Comparison of ENCODE assay signal across 36 cellular contexts in the genomic region with DNA sequence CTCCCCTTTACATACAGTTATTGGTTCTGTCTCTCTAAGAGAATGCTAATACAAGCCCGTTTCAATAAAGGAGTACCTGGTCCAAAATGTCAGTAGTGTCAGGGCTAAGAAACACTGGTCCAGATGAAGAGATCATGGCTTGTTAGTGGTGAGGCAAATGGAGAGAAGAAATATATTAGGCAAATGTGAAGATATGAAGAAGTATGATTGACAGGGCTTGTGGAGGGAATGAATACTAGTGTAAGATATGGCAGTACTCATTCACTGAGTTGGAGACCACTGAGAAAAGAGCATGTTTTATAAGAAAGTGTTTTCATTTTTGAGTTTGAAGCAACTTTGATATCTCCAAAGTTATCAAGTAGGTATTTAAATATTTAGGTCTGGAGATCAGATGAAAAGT.
DNase-seq lines count a peak whose midpoint lies in the region; ATAC-seq, FAIRE-seq and TF ChIP-seq lines count a peak whose summit lies in the region.
"Had no signal": no experiment of that assay in that cellular context is flagged by ENCODE, and none has a peak within 500 bp of the region (broad histone marks: within the 10 kb centered on the region; RNA-seq: fewer than 3 reads in every experiment).

No MANE protein-coding gene starts in this region.

- H3K4me3 ChIP-seq in GM12878 (no peak overlapping the region), K562 (no peak overlapping the region)
- H3K4me3 ChIP-seq: A549; BLaER1; BLaER1 treated with 17β-estradiol and CSF1 and Interleukin-3, amounts not matched to agents 10 nM and 100 nM had no signal

- SMC1A ChIA-PET in GM12878 (lab: Charles Lee; ENCODE audit: uncharacterized antibody, unreplicated experiment): no interaction called here

- peaks cover 3% of the 10 kb centered on the region; the same call in 1 of the 2 replicates for H3K4me1 ChIP-seq in GM12878 (ENCODE audit: control insufficient read depth, insufficient read depth, low read length)
- no peaks in the 10 kb centered on the region for H3K4me1 ChIP-seq in K562 (replicated peaks in 1 of 2; ENCODE audit: control insufficient read depth in 2 of 2, insufficient read depth in 2 of 2, low read length in 2 of 2)
- H3K4me1 ChIP-seq: A549, BE2C, BLaER1, Caco-2 had no signal

- FAIRE-seq in GM12878 (lab: Jason Lieb, UNC) (peak; percentile 47), K562 (lab: Jason Lieb, UNC) (no peak)
- FAIRE-seq: A204.1, A549 had no signal

- peak overlapping the region; percentile 1 for H3K27ac Mint-ChIP-seq in stimulated activated memory B cell treated with anti-CD40 and anti-IgM and Interleukin-4, amounts not matched to agents 10 μg/mL and 1 μg/mL and 100 μg/mL, for 72 hours
- no peak overlapping the region for H3K27ac Mint-ChIP-seq in activated T-helper 2 cell treated with anti-CD3 and anti-CD28 coated beads, Interferon-gamma antibody, Interleukin-2, Interleukin-4, amounts not matched to agents 10 μg/mL and 5 μg/mL and 100 μg/mL, durations not matched to agents 14 hours and 24 hours and 36 hours
- no peak overlapping the region for H3K27ac Mint-ChIP-seq in nephron progenitor cell
- H3K27ac Mint-ChIP-seq: B cell; CD4-positive, alpha-beta T cell; CD4-positive, CD25-positive, alpha-beta regulatory T cell; CD8-positive, alpha-beta memory T cell; CD8-positive, alpha-beta T cell had no signal

- H3K9me3 ChIP-seq in GM12878 (replicated peaks; ENCODE audit: control insufficient read depth, insufficient read depth, low read length): peaks cover 3% of the 10 kb centered on the region; the same call in 1 of the 3 replicates
- peaks cover 4% of the 10 kb centered on the region for H3K9me3 ChIP-seq in K562 (replicated peaks; ENCODE audit: control insufficient read depth, insufficient read depth, low read depth, low read length)
- H3K9me3 ChIP-seq: A549, BE2C, BLaER1, Caco-2 had no signal

- CTCF ChIA-PET in HEK293T (lab: Yijun Ruan, JAX): no interaction called here
- CTCF ChIA-PET in GM12878 (lab: Yijun Ruan, JAX): no interaction called here
- CTCF ChIA-PET in K562 (lab: Yijun Ruan, JAX; ENCODE audit: low intra/inter-chr PET ratio): no interaction called here

- H3K27me3 ChIP-seq in GM12878 (replicated peaks in 1 of 2; ENCODE audit: control insufficient read depth in 2 of 2, insufficient read depth in 2 of 2, low read length in 1 of 2) (no peaks in the 10 kb centered on the region), K562 (ENCODE audit: control insufficient read depth in 2 of 2, insufficient read depth in 2 of 2, low read length in 2 of 2) (no peaks in the 10 kb centered on the region)
- H3K27me3 ChIP-seq: BE2C; BLaER1; BLaER1 treated with 17β-estradiol and CSF1 and Interleukin-3, amounts not matched to agents 10 nM and 100 nM had no signal

- ATAC-seq in GM12878 (no peak), K562 (no peak), GM21619 (IDR thresholded peaks at IDR 0.05; ENCODE audit: unreplicated experiment) (no peak)
- no peak for ATAC-seq in stimulated activated memory B cell treated with anti-CD40 and anti-IgM and Interleukin-4, amounts not matched to agents 10 μg/mL and 1 μg/mL and 100 μg/mL, for 72 hours
- ATAC-seq: A549; CD8-positive, alpha-beta T cell had no signal

- no peak for DNase-seq in HEK293T (ENCODE audit: extremely low spot score)
- DNase-seq in GM12878 (ENCODE audit: low read depth, low spot score): no peak
- no peak for DNase-seq in K562 (ENCODE audit: extremely low read depth in 1 of 4, low spot score in 3 of 4)
- no peak for DNase-seq in activated T-helper 2 cell treated with anti-CD3 and anti-CD28 coated beads, Interferon-gamma antibody, Interleukin-2, Interleukin-4, amounts not matched to agents 10 μg/mL and 5 μg/mL and 100 μg/mL, durations not matched to agents 14 hours and 24 hours and 36 hours (ENCODE audit: low spot score)
- no peak for DNase-seq in nephron progenitor cell
- DNase-seq in T1000 (lab: John Stamatoyannopoulos, UW): no peak
- DNase-seq: 8988T; ACHN; AML-193; BE2C; C1 segment of cervical spinal cord; Caco-2; Calu3; CD4-positive, alpha-beta memory T cell; CD4-positive, alpha-beta T cell; CD4-positive, CD25-positive, alpha-beta regulatory T cell; CD8-positive, alpha-beta memory T cell; CD8-positive, alpha-beta T cell; COR-L47; DMS 273 treated with DMSO at 0.1 percent for 48 hours; DMS153; DMS53; DMS79; DMS79 treated with DMSO at 0.1 percent for 48 hours; DND-41; EL had no signal

- H4K20me1 ChIP-seq in GM12878 (ENCODE audit: control insufficient read depth, insufficient read depth): no peaks in the 10 kb centered on the region
- H4K20me1 ChIP-seq in K562 (replicated peaks; ENCODE audit: control insufficient read depth, insufficient read depth, low read length): no peaks in the 10 kb centered on the region
- H4K20me1 ChIP-seq: BLaER1; BLaER1 treated with 17β-estradiol and CSF1 and Interleukin-3, amounts not matched to agents 10 nM and 100 nM had no signal

- no peak overlapping the region for H3K27ac ChIP-seq in GM12878 (ENCODE audit: control insufficient read depth, insufficient read depth)
- H3K27ac ChIP-seq in K562 (ENCODE audit: extremely low read depth, low read depth, low read length): no peak overlapping the region
- H3K27ac ChIP-seq: 22Rv1; A549; BLaER1; BLaER1 treated with 17β-estradiol and CSF1 and Interleukin-3, amounts not matched to agents 10 nM and 100 nM; C4-2B had no signal

- TF ChIP-seq EP300 in GM12878 (IDR thresholded peaks at IDR 0.05; ENCODE audit: borderline replicate concordance in 1 of 2, control insufficient read depth in 1 of 2, low read depth in 2 of 2, low read length in 2 of 2) (no peak), K562 (IDR thresholded peaks at IDR 0.05; ENCODE audit: low read length) (no peak)

- H3K36me3 ChIP-seq in GM12878 (ENCODE audit: control insufficient read depth in 2 of 2, insufficient read depth in 2 of 2, low read length in 1 of 2): no peaks in the 10 kb centered on the region
- no peaks in the 10 kb centered on the region for H3K36me3 ChIP-seq in K562 (ENCODE audit: control insufficient read depth, insufficient read depth, low read length)
- H3K36me3 ChIP-seq: BE2C; BLaER1; BLaER1 treated with 17β-estradiol and CSF1 and Interleukin-3, amounts not matched to agents 10 nM and 100 nM had no signal

- no peaks in the 10 kb centered on the region for H3K9me3 Mint-ChIP-seq in stimulated activated memory B cell treated with anti-CD40 and anti-IgM and Interleukin-4, amounts not matched to agents 10 μg/mL and 1 μg/mL and 100 μg/mL, for 72 hours
- no peaks in the 10 kb centered on the region for H3K9me3 Mint-ChIP-seq in activated T-helper 2 cell treated with anti-CD3 and anti-CD28 coated beads, Interferon-gamma antibody, Interleukin-2, Interleukin-4, amounts not matched to agents 10 μg/mL and 5 μg/mL and 100 μg/mL, durations not matched to agents 14 hours and 24 hours and 36 hours
- no peaks in the 10 kb centered on the region for H3K9me3 Mint-ChIP-seq in nephron progenitor cell
- H3K9me3 Mint-ChIP-seq: CD4-positive, alpha-beta T cell; CD8-positive, alpha-beta T cell had no signal

- no peak for TF ChIP-seq RAD21 in GM12878 (IDR thresholded peaks at IDR 0.05; ENCODE audit: insufficient read depth, low read depth, low read length)
- TF ChIP-seq RAD21 in K562 (CRISPR knock-in tag; conservative IDR thresholded peaks at IDR 0.05 in 1 of 2, IDR thresholded peaks at IDR 0.05 in 1 of 2): no peak

- RAD21 ChIA-PET in GM12878 (lab: Charles Lee; ENCODE audit: unreplicated experiment): no interaction called here

- intact Hi-C loops in GM12878 (cut with micrococcal nuclease; ENCODE audit: unreplicated experiment): no loop called here
- intact Hi-C loops in K562 (cut with micrococcal nuclease): no loop called here
- intact Hi-C loops in activated T-helper 2 cell treated with anti-CD3 and anti-CD28 coated beads, Interferon-gamma antibody, Interleukin-2, Interleukin-4, amounts not matched to agents 10 μg/mL and 5 μg/mL and 100 μg/mL, durations not matched to agents 14 hours and 24 hours and 36 hours (cut with micrococcal nuclease): no loop called here

- in situ Hi-C loops in GM12878 (cut with MboI): no loop called here
- in situ Hi-C loops in K562 (cut with MboI): no loop called here

- TF ChIP-seq POLR2A in GM12878 (IDR thresholded peaks at IDR 0.05; ENCODE audit: low read depth, low read length) (no peak), K562 (conservative IDR thresholded peaks at IDR 0.05) (no peak)

- no peaks in the 10 kb centered on the region for H3K9me1 ChIP-seq in K562 (ENCODE audit: control insufficient read depth, insufficient read depth, low read length)

- H3K4me2 ChIP-seq in GM12878 (ENCODE audit: control insufficient read depth, insufficient read depth) (no peak overlapping the region), K562 (ENCODE audit: insufficient read depth, low read length) (no peak overlapping the region)
- H3K4me2 ChIP-seq: A549; BLaER1; BLaER1 treated with 17β-estradiol and CSF1 and Interleukin-3, amounts not matched to agents 10 nM and 100 nM had no signal

- POLR2A ChIA-PET in HEK293T (lab: Yijun Ruan, JAX) (no interaction called here), GM12878 (lab: Charles Lee) (no interaction called here), K562 (lab: Yijun Ruan, JAX) (no interaction called here)

- no peak for TF ChIP-seq CTCF in GM12878 (IDR thresholded peaks at IDR 0.05 in 2 of 3, conservative IDR thresholded peaks at IDR 0.05 in 1 of 3; ENCODE audit: control insufficient read depth in 2 of 3, extremely low read depth in 1 of 3, insufficient read depth in 1 of 3, low read depth in 3 of 3, low read length in 3 of 3)
- TF ChIP-seq CTCF in K562 (IDR thresholded peaks at IDR 0.05 in 2 of 3, conservative IDR thresholded peaks at IDR 0.05 in 1 of 3; ENCODE audit: insufficient read depth in 2 of 3, low read depth in 1 of 3, low read length in 3 of 3): no peak
- no peak for TF ChIP-seq CTCF in nephron progenitor cell (IDR thresholded peaks at IDR 0.05)

- no peaks in the 10 kb centered on the region for H3K27me3 Mint-ChIP-seq in stimulated activated memory B cell treated with anti-CD40 and anti-IgM and Interleukin-4, amounts not matched to agents 10 μg/mL and 1 μg/mL and 100 μg/mL, for 72 hours
- no peaks in the 10 kb centered on the region for H3K27me3 Mint-ChIP-seq in activated T-helper 2 cell treated with anti-CD3 and anti-CD28 coated beads, Interferon-gamma antibody, Interleukin-2, Interleukin-4, amounts not matched to agents 10 μg/mL and 5 μg/mL and 100 μg/mL, durations not matched to agents 14 hours and 24 hours and 36 hours (ENCODE audit: low read depth)
- H3K27me3 Mint-ChIP-seq in nephron progenitor cell (ENCODE audit: low read depth, poor library complexity): no peaks in the 10 kb centered on the region
- H3K27me3 Mint-ChIP-seq: B cell; CD4-positive, alpha-beta memory T cell; CD4-positive, alpha-beta T cell; CD4-positive, CD25-positive, alpha-beta regulatory T cell; CD8-positive, alpha-beta memory T cell had no signal

- WGBS in GM12878 (ENCODE audit: insufficient coverage, insufficient replicate concordance, low lambda C conversion rate, missing lambda C conversion rate): 92% methylated on average over 1 of the region's 1 CpG
- 36% methylated on average over 1 of the region's 1 CpG for WGBS in K562 (ENCODE audit: insufficient coverage, low coverage, missing lambda C conversion rate)

- no peaks in the 10 kb centered on the region for H3K36me3 Mint-ChIP-seq in stimulated activated memory B cell treated with anti-CD40 and anti-IgM and Interleukin-4, amounts not matched to agents 10 μg/mL and 1 μg/mL and 100 μg/mL, for 72 hours
- H3K36me3 Mint-ChIP-seq in activated T-helper 2 cell treated with anti-CD3 and anti-CD28 coated beads, Interferon-gamma antibody, Interleukin-2, Interleukin-4, amounts not matched to agents 10 μg/mL and 5 μg/mL and 100 μg/mL, durations not matched to agents 14 hours and 24 hours and 36 hours (ENCODE audit: low read depth): no peaks in the 10 kb centered on the region
- H3K36me3 Mint-ChIP-seq in nephron progenitor cell (ENCODE audit: low read depth): no peaks in the 10 kb centered on the region
- H3K36me3 Mint-ChIP-seq: CD14-positive monocyte; CD4-positive, alpha-beta memory T cell; CD4-positive, CD25-positive, alpha-beta regulatory T cell; CD8-positive, alpha-beta memory T cell; CD8-positive, alpha-beta T cell had no signal

- peaks cover 9% of the 10 kb centered on the region for H3K4me1 Mint-ChIP-seq in stimulated activated memory B cell treated with anti-CD40 and anti-IgM and Interleukin-4, amounts not matched to agents 10 μg/mL and 1 μg/mL and 100 μg/mL, for 72 hours
- no peaks in the 10 kb centered on the region for H3K4me1 Mint-ChIP-seq in activated T-helper 2 cell treated with anti-CD3 and anti-CD28 coated beads, Interferon-gamma antibody, Interleukin-2, Interleukin-4, amounts not matched to agents 10 μg/mL and 5 μg/mL and 100 μg/mL, durations not matched to agents 14 hours and 24 hours and 36 hours (ENCODE audit: low read depth)
- no peaks in the 10 kb centered on the region for H3K4me1 Mint-ChIP-seq in nephron progenitor cell
- H3K4me1 Mint-ChIP-seq: CD14-positive monocyte; CD4-positive, alpha-beta memory T cell; CD4-positive, CD25-positive, alpha-beta regulatory T cell; CD8-positive, alpha-beta memory T cell had no signal

- H2AFZ ChIP-seq in GM12878 (ENCODE audit: control insufficient read depth, low read depth, low read length) (no peak overlapping the region), K562 (ENCODE audit: low read depth, low read length) (no peak overlapping the region)

- no peak overlapping the region for H3K4me3 Mint-ChIP-seq in stimulated activated memory B cell treated with anti-CD40 and anti-IgM and Interleukin-4, amounts not matched to agents 10 μg/mL and 1 μg/mL and 100 μg/mL, for 72 hours
- H3K4me3 Mint-ChIP-seq in activated T-helper 2 cell treated with anti-CD3 and anti-CD28 coated beads, Interferon-gamma antibody, Interleukin-2, Interleukin-4, amounts not matched to agents 10 μg/mL and 5 μg/mL and 100 μg/mL, durations not matched to agents 14 hours and 24 hours and 36 hours (ENCODE audit: low read depth): no peak overlapping the region
- no peak overlapping the region for H3K4me3 Mint-ChIP-seq in nephron progenitor cell
- H3K4me3 Mint-ChIP-seq: B cell; CD14-positive monocyte; CD4-positive, alpha-beta memory T cell; CD4-positive, alpha-beta T cell; CD4-positive, CD25-positive, alpha-beta regulatory T cell; CD8-positive, alpha-beta memory T cell; CD8-positive, alpha-beta T cell had no signal

- H3K79me2 ChIP-seq in GM12878 (ENCODE audit: control insufficient read depth, insufficient read depth, low read length) (no peaks in the 10 kb centered on the region), K562 (ENCODE audit: control insufficient read depth, insufficient read depth, low read length) (no peaks in the 10 kb centered on the region)

- BruUV-seq in GM12878 (replicated peaks; lab: Mats Ljungman, UMichigan) (no TSS peak), K562 (replicated peaks; lab: Mats Ljungman, UMichigan) (no TSS peak)

- H3K9ac ChIP-seq in GM12878 (ENCODE audit: control insufficient read depth, insufficient read depth, low read length) (no peak overlapping the region), K562 (ENCODE audit: insufficient read depth in 1 of 2, low read depth in 2 of 2, low read length in 2 of 2) (no peak overlapping the region)
- H3K9ac ChIP-seq: BLaER1; BLaER1 treated with 17β-estradiol and CSF1 and Interleukin-3, amounts not matched to agents 10 nM and 100 nM had no signal
